In the genomic region with DNA sequence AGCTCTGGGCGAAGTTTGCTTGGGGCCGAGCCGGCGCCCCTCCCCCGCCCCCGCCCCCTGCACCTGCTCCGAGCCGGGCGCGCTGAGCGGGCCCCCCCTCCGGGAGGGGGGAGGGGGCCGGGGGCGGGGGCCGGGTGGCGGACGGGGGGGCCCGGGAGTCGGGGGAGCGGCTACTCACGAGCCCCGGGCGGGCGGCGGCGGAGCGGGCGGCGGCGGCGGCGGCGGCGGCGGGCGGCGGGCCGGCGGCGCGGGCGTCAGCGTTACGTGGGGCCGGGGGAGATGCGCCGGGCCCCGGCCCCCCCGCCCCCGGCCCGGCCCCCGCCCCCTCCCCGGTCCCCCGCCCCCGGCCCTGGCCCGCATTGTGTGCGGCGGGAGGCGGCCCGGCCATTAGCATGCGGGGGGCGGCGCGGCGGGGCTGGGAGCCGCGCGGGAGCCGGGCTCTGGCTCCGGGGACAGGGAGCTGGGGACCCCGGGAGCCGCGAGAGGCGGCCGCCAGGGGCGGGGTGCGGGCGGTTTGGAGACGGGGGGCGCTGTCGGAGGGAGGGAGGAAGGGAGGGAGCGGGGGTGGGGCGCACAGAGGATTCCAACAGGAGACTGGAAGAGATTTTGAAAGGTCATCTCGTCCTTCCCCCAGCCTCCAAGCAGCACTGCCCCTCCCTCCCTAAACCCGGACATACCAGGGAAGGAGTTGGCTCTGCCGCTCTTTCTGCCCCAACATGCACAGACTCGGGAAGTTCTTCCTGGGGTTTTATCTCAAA, we compare ENCODE assay signal across 7 cellular contexts. TPM values are rescaled to one million over a fixed set of nuclear protein-coding genes. Genes with fewer than 3 reads are reported as not detected.
DNase-seq lines count a peak whose midpoint lies in the region; TF ChIP-seq lines count a peak whose summit lies in the region.

A gene (minus strand): TSS at position 522 of the 758 bp plus-strand sequence. CDS start 5,064 bp downstream, outside the sequence.

- H3K9me3 Mint-ChIP-seq in mesothelial cell of epicardium: no peaks in the 10 kb centered on the region

- H3K36me3 Mint-ChIP-seq in mesothelial cell of epicardium: peaks cover 2% of the 10 kb centered on the region

- H3K27ac Mint-ChIP-seq in mesothelial cell of epicardium: peak within 1 kb of the TSS; percentile 96

- no peaks in the 10 kb centered on the region for H3K36me3 ChIP-seq in esophagus (ENCODE audit: control insufficient read depth in 2 of 2, insufficient read depth in 2 of 2, low read length in 1 of 2)

- DNase-seq in GM03348 (ENCODE audit: low spot score) (peak; percentile 79), NCI-H1105 treated with DMSO at 0.1 percent for 48 hours (lab: John Stamatoyannopoulos, UW) (peak; percentile 51), mesothelial cell of epicardium (ENCODE audit: low spot score in 2 of 2, unreplicated experiment in 2 of 2) (peak; percentile 56 to 63), amniotic stem cell (lab: John Stamatoyannopoulos, UW) (no peak)
- DNase-seq in activated T-cell treated with anti-CD3 and anti-CD28 coated beads, Interleukin-2, amount 50 U/mL, for 1 hour: peak; percentile 55

- no peaks in the 10 kb centered on the region for H3K27me3 ChIP-seq in esophagus (ENCODE audit: control insufficient read depth in 1 of 2, insufficient read depth in 2 of 2, low read length in 2 of 2)

- H3K4me1 ChIP-seq in esophagus (ENCODE audit: control insufficient read depth in 2 of 2, insufficient read depth in 2 of 2, low read length in 1 of 2): peaks cover 7 to 18% of the 10 kb centered on the region in 2 donors

- H3K27me3 Mint-ChIP-seq in mesothelial cell of epicardium (ENCODE audit: low read depth): no peaks in the 10 kb centered on the region

- peak within 1 kb of the TSS; percentile 44 to 85 for H3K4me3 ChIP-seq in esophagus (ENCODE audit: low read depth in 1 of 2, low read length in 2 of 2)

- WGBS in esophagus, 2 donors: 1% methylated on average over 20 to 68 of the region's 87 CpGs

- H3K4me1 Mint-ChIP-seq in mesothelial cell of epicardium: peaks cover 59% of the 10 kb centered on the region

- H3K27ac ChIP-seq in esophagus (ENCODE audit: low read depth in 2 of 2, low read length in 1 of 2) (peak within 1 kb of the TSS; percentile 93 to 96), temporal lobe (ENCODE audit: low read depth, low read length) (peak within 1 kb of the TSS; percentile 93)

- TF ChIP-seq CTCF in mesothelial cell of epicardium (IDR thresholded peaks at IDR 0.05; ENCODE audit: unreplicated experiment): no peak

- no peaks in the 10 kb centered on the region for H3K9me3 ChIP-seq in esophagus (ENCODE audit: control insufficient read depth in 2 of 2, insufficient read depth in 1 of 2, low read depth in 1 of 2, low read length in 1 of 2)

- peak within 1 kb of the TSS; percentile 86 for H3K4me3 Mint-ChIP-seq in mesothelial cell of epicardium

RNA-seq across cellular contexts. Expression of the gene that starts here (rescaled TPM):
- 10 to 100 TPM; 39.9 to 42.2 TPM for polyA plus RNA-seq in esophagus
- total RNA-seq in mesothelial cell of epicardium (73.3 to 79.3 TPM (median 75.2 TPM) in 3 replicates), temporal lobe (5.7 TPM)

Comparison
In these comparisons a context has a peak if more than half of its experiments do, and no peak if none do; other contexts are left out.
1. RNA of the gene that starts here (total RNA-seq): 73.3 to 79.3 TPM in mesothelial cell of epicardium; 5.7 TPM in temporal lobe (single experiment); every median in the first group is over 10 times any median in the second.